24 cellular contexts compared by ENCODE assay signal in genomic region chr4:2451036-2451520, GRCh38. TPM values are rescaled to one million over a fixed set of nuclear protein-coding genes. Genes with fewer than 3 reads are reported as not detected.
"Had no signal": no experiment of that assay in that cellular context is flagged by ENCODE, and none has a peak within 500 bp of the region (broad histone marks: within the 10 kb centered on the region; RNA-seq: fewer than 3 reads in every experiment).

No MANE protein-coding gene starts in this region.

- H3K9ac ChIP-seq: neural progenitor cell, parathyroid adenoma had no signal

- ATAC-seq: left lung, lower lobe of right lung, sciatic nerve had no signal

- H3K4me1 ChIP-seq: heart left ventricle, left lung, lower lobe of right lung, neural progenitor cell, parathyroid adenoma, psoas muscle, tibial artery, upper lobe of left lung, vagina had no signal

- H3K9me3 ChIP-seq: heart left ventricle, left lung, lower lobe of right lung, psoas muscle, tibial artery, upper lobe of left lung, vagina had no signal

- H3K4me2 ChIP-seq: neural progenitor cell had no signal

- H3K27ac ChIP-seq: dorsolateral prefrontal cortex, heart left ventricle, left lung, lower lobe of right lung, neural progenitor cell, parathyroid adenoma, psoas muscle, skin epidermis, tibial artery, upper lobe of left lung, vagina had no signal

- H3K27me3 ChIP-seq: dorsolateral prefrontal cortex, heart left ventricle, left lung, neural progenitor cell, upper lobe of left lung, vagina had no signal

- H3K4me3 ChIP-seq: dorsolateral prefrontal cortex, heart left ventricle, left lung, lower lobe of right lung, neural progenitor cell, psoas muscle, skin epidermis, tibial artery, upper lobe of left lung, vagina had no signal

- H2AFZ ChIP-seq: neural progenitor cell, parathyroid adenoma had no signal

- H3K36me3 ChIP-seq: heart left ventricle, left lung, lower lobe of right lung, neural progenitor cell, tibial artery, upper lobe of left lung, vagina had no signal

- DNase-seq: cortex of kidney; dorsolateral prefrontal cortex; effector CD8-positive, alpha-beta T cell; heart left ventricle; hippocampal formation; lower lobe of right lung; midbrain; occipital lobe; retina; stimulated activated naive CD4-positive, alpha-beta T cell treated with Interleukin-2 at 50 U/mL for 16 hours; tibial artery had no signal

RNA-seq across cellular contexts. Expression of gene CFAP99, which starts 32.3 kb away (rescaled TPM):
- total RNA-seq: frontal cortex; glomerular endothelial cell; heart left ventricle; natural killer cell treated with Interleukin-12 subunit alpha and Interleukin-12 subunit beta and Interleukin-15 and Interleukin-18, amount 100 ng/mL, for 72 hours; occipital lobe; psoas muscle; sciatic nerve; temporal lobe; vagina had no signal
- polyA plus RNA-seq: fibroblast of lung, heart left ventricle had no signal
